ENCODE assay signal across 1 cellular context in the genomic region with DNA sequence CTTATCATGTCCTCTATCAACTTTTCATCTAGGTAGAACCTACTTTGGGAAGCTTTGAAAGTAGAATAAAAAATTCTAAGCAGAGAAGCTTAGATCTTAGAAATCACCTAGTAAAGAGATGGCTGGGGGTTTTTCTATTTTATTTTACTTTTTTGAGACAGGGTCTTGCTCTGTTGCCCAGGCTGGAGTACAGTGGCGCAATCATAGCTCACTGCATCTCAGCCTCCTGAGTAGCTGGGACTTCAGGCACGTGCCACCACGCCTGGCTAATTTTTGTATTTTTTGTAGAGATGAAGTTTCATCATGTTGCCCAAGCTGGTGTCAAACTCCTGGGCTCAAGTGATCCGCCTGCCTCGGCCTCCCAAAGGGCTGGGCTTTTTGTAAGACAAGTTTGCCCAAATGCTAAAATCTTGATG.
TF ChIP-seq lines count a peak whose summit lies in the region.

No MANE protein-coding gene starts in this region.

TF ChIP-seq in HepG2, 621 proteins besides CTCF, POLR2A, EP300 and RAD21:
- peak; percentile 56; the same call in 1 of the 2 replicates for TF ChIP-seq ZNF121 (CRISPR knock-in tag; IDR thresholded peaks at IDR 0.05)
